8 cellular contexts compared by ENCODE assay signal in the genomic region with DNA sequence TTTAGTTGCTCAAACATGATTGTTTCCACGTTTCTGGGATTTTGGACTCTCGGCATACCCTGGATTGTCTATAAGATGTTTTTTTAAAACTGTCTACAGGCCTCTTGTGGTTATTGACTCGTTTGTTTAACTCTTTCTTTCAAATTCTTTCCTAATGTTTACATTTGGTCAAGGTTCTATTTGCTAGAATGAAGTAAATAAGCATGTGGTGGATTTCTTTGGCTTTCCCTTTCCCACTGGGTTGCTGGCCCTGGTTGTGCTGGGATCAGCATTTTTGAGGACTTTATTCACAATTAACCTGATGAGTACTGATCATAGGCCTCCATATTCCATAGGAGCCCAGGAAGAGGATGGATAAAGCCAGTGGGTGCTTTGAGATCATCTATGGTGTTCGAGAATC. TPM values are rescaled to one million over a fixed set of nuclear protein-coding genes. Genes with fewer than 3 reads are reported as not detected.
"Had no signal": no experiment of that assay in that cellular context is flagged by ENCODE, and none has a peak within 500 bp of the region (broad histone marks: within the 10 kb centered on the region; RNA-seq: fewer than 3 reads in every experiment).

No MANE protein-coding gene starts in this region.

- ATAC-seq: K562 had no signal

- DNase-seq: IMR-90, KG1 had no signal

- H3K9ac ChIP-seq: KMS-11 had no signal

- H3K4me3 ChIP-seq: K562 had no signal

- H3K4me2 ChIP-seq: KMS-11 had no signal

- FAIRE-seq: HTR-8/SVneo, K562 had no signal

- H3K27ac ChIP-seq: HL-60, KMS-11 had no signal

RNA-seq across cellular contexts. Expression of a gene that starts 11.1 kb away (rescaled TPM):
- total RNA-seq: HT-29, HT1080, IMR-90, K562 had no signal
- polyA plus RNA-seq: IMR-90, K562 had no signal
